In the genomic region with DNA sequence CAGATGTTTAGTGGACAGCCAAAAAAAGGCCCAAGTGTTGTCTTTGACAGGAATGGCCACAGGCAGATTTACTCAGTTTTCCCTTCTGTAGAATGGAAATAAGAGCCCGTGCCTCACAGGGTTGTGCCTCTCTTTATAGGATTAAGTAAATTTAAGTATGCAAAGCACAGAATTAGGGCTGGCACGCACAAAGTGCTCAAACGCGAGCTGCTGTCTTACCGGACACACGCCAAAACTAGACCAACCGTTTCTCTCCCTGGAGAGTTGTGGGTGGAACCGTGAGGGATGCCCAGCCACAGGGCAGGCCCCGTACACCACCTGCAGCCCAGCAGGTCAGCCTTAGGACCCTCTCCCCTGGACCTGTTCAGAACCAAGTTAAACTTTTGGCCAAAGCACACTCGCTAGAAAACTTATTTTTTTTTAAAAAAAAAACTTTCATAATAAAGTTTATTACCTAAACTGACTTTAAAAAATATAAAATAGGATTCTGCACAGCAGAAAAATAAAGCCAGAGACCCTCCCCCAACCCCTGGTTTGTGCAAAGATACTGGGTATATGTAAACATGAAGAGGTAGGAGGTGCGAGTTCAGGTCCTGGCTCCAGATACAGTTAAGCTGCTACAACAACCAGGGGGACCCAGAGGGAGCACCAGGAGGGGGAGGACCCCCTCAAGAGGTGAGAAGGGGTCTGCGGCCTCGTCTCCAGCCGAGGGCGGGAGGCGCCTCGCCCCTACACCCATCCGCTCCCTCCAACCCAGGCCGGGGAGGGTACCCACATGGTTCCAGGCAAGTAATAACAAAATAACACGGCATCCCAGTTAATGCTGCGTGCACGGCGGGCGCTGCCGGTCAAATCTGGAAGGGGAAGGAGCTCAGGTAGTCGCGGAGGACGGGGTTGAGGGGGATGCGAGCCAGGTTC, we compare ENCODE assay signal across 8 cellular contexts. TPM values are rescaled to one million over a fixed set of nuclear protein-coding genes. Genes with fewer than 3 reads are reported as not detected.
DNase-seq lines count a peak whose midpoint lies in the region; ATAC-seq and TF ChIP-seq lines count a peak whose summit lies in the region.

No MANE protein-coding gene starts in this region.

- H3K4me3 ChIP-seq in right lobe of liver (peak overlapping the region; percentile 76 to 92 (median 89)), tibial artery (peak overlapping the region; percentile 73 to 81)

- no peak for ATAC-seq in activated naive CD8-positive, alpha-beta T cell treated with anti-CD3 and anti-CD28 coated beads, Interleukin-2, amount 10 ng/mL, durations not matched to agents 7 days and 5 days (ENCODE audit: low read depth)
- ATAC-seq in right lobe of liver (no peak), esophagus mucosa (no peak)

- no peaks in the 10 kb centered on the region for H3K27me3 ChIP-seq in right lobe of liver
- no peaks in the 10 kb centered on the region for H3K27me3 ChIP-seq in tibial artery

- TF ChIP-seq CTCF in right lobe of liver (IDR thresholded peaks at IDR 0.05) = no peak
- TF ChIP-seq CTCF in tibial artery (IDR thresholded peaks at IDR 0.05) = no peak

- peak overlapping the region; percentile 98 for H3K4me3 Mint-ChIP-seq in activated naive CD8-positive, alpha-beta T cell treated with anti-CD3 and anti-CD28 coated beads, Interleukin-2, amount 10 ng/mL, durations not matched to agents 7 days and 5 days

- no peaks in the 10 kb centered on the region for H3K9me3 Mint-ChIP-seq in activated naive CD8-positive, alpha-beta T cell treated with anti-CD3 and anti-CD28 coated beads, Interleukin-2, amount 10 ng/mL, durations not matched to agents 7 days and 5 days

- DNase-seq in activated effector memory CD4-positive, alpha-beta T cell treated with anti-CD3 and anti-CD28 coated beads, Interleukin-2, amount 50 U/mL, for 16 hours = peak; percentile 69
- DNase-seq in activated effector memory CD4-positive, alpha-beta T cell treated with Interleukin-2 at 50 U/mL for 16 hours = no peak
- DNase-seq in activated naive CD8-positive, alpha-beta T cell treated with anti-CD3 and anti-CD28 coated beads, Interleukin-2, amount 10 ng/mL, durations not matched to agents 7 days and 5 days = no peak
- DNase-seq in right lobe of liver (no peak), tibial artery (no peak), AG08396 (ENCODE audit: low spot score) (no peak), NCI-H524 treated with DMSO at 0.1 percent for 48 hours (lab: John Stamatoyannopoulos, UW) (no peak)

- peaks cover 0 to 23% (median 7%) of the 10 kb centered on the region in 4 donors for H3K4me1 ChIP-seq in right lobe of liver
- H3K4me1 ChIP-seq in tibial artery = peaks cover 0 to 45% (median 33%) of the 10 kb centered on the region in 4 donors

- peaks cover 46% of the 10 kb centered on the region for H3K36me3 Mint-ChIP-seq in activated naive CD8-positive, alpha-beta T cell treated with anti-CD3 and anti-CD28 coated beads, Interleukin-2, amount 10 ng/mL, durations not matched to agents 7 days and 5 days

- H3K27ac ChIP-seq in right lobe of liver = peak overlapping the region in 2 of 3 donors; percentile 90 to 96
- peak overlapping the region; percentile 93 to 96 for H3K27ac ChIP-seq in tibial artery

- H3K36me3 ChIP-seq in right lobe of liver (no peaks in the 10 kb centered on the region), tibial artery (no peaks in the 10 kb centered on the region)

- H3K9me3 ChIP-seq in right lobe of liver (no peaks in the 10 kb centered on the region), tibial artery (no peaks in the 10 kb centered on the region)

- intact Hi-C loops in right lobe of liver (cut with DNase I) (loop anchor here in 1 of 2 donors (10.0 kb wide), 1 partner anchor 49 kb away; no protein-coding TSS in a partner anchor), tibial artery (cut with DNase I; ENCODE audit: low total_unique reads) (no loop called here)

- 58% methylated on average over 6 of the region's 29 CpGs for WGBS in right lobe of liver (ENCODE audit: insufficient coverage, low coverage, low lambda C conversion rate, missing lambda C conversion rate)

- H3K27me3 Mint-ChIP-seq in activated naive CD8-positive, alpha-beta T cell treated with anti-CD3 and anti-CD28 coated beads, Interleukin-2, amount 10 ng/mL, durations not matched to agents 7 days and 5 days = no peaks in the 10 kb centered on the region

- peaks cover 45% of the 10 kb centered on the region for H3K4me1 Mint-ChIP-seq in activated naive CD8-positive, alpha-beta T cell treated with anti-CD3 and anti-CD28 coated beads, Interleukin-2, amount 10 ng/mL, durations not matched to agents 7 days and 5 days

- POLR2A ChIA-PET in activated naive CD8-positive, alpha-beta T cell treated with anti-CD3 and anti-CD28 coated beads, Interleukin-2, amount 10 ng/mL, durations not matched to agents 7 days and 5 days (lab: Charles Lee) = interaction anchor here (0.5 to 11.8 kb wide), 45 partner anchors 8 to 1507 kb away, joined by 3 to 227 read pairs (median 10); a partner anchor contains a TSS

- peak overlapping the region; percentile 98 for H3K27ac Mint-ChIP-seq in activated naive CD8-positive, alpha-beta T cell treated with anti-CD3 and anti-CD28 coated beads, Interleukin-2, amount 10 ng/mL, durations not matched to agents 7 days and 5 days

- no peak for TF ChIP-seq POLR2A in right lobe of liver (IDR thresholded peaks at IDR 0.05)

RNA-seq across cellular contexts. Expression of a gene that starts 1.8 kb away (rescaled TPM):
- 100 to 1,000 TPM; 165 to 176 TPM for total RNA-seq in activated naive CD8-positive, alpha-beta T cell treated with anti-CD3 and anti-CD28 coated beads, Interleukin-2, amount 10 ng/mL, durations not matched to agents 7 days and 5 days
- total RNA-seq in right lobe of liver (10 to 100 TPM in 3 of 6 experiments, 1 to 10 TPM in 2, under 1 TPM in 1; 0.88 to 26.6 (median 10.9) TPM), esophagus mucosa (2.8 TPM)

RNA-seq across cellular contexts. Expression of a gene that starts 14.9 kb away (rescaled TPM):
- not detected for total RNA-seq in activated naive CD8-positive, alpha-beta T cell treated with anti-CD3 and anti-CD28 coated beads, Interleukin-2, amount 10 ng/mL, durations not matched to agents 7 days and 5 days
- total RNA-seq in right lobe of liver (not detected), esophagus mucosa (not detected)

RNA-seq across cellular contexts. Expression of a gene that starts 19.2 kb away (rescaled TPM):
- total RNA-seq in activated naive CD8-positive, alpha-beta T cell treated with anti-CD3 and anti-CD28 coated beads, Interleukin-2, amount 10 ng/mL, durations not matched to agents 7 days and 5 days = not detected
- total RNA-seq in right lobe of liver = not detected
- total RNA-seq in esophagus mucosa = not detected

RNA-seq across cellular contexts. Expression of a gene that starts 22.0 kb away (rescaled TPM):
- total RNA-seq in activated naive CD8-positive, alpha-beta T cell treated with anti-CD3 and anti-CD28 coated beads, Interleukin-2, amount 10 ng/mL, durations not matched to agents 7 days and 5 days = not detected
- total RNA-seq in right lobe of liver (not detected), esophagus mucosa (not detected)

RNA-seq across cellular contexts. Expression of a gene that starts 26.9 kb away (rescaled TPM):
- not detected for total RNA-seq in activated naive CD8-positive, alpha-beta T cell treated with anti-CD3 and anti-CD28 coated beads, Interleukin-2, amount 10 ng/mL, durations not matched to agents 7 days and 5 days
- total RNA-seq in right lobe of liver (not detected), esophagus mucosa (not detected)

Comparison
In these comparisons a context has a peak if more than half of its experiments do, and no peak if none do; other contexts are left out.
1. RNA of a gene that starts 1.8 kb away (total RNA-seq): 165 to 176 TPM in activated naive CD8-positive, alpha-beta T cell treated with anti-CD3 and anti-CD28 coated beads, Interleukin-2, amount 10 ng/mL, durations not matched to agents 7 days and 5 days; 0.88 to 26.6 TPM in right lobe of liver and 2.8 TPM in esophagus mucosa (single experiment); every median in the first group is over 4 times any median in the second.